ENCODE assay signal across 8 cellular contexts in genomic region chr19:18847516-18848463, GRCh38. TPM values are rescaled to one million over a fixed set of nuclear protein-coding genes. Genes with fewer than 3 reads are reported as not detected.
DNase-seq lines count a peak whose midpoint lies in the region; ATAC-seq and TF ChIP-seq lines count a peak whose summit lies in the region.

No MANE protein-coding gene starts in this region.

- H3K4me3 ChIP-seq in fibroblast of villous mesenchyme (ENCODE audit: low read depth, low read length) (no peak overlapping the region), skeletal muscle satellite cell (ENCODE audit: low read length) (no peak overlapping the region), SJCRH30 (no peak overlapping the region)

- DNase-seq in CD4-positive, alpha-beta T cell, result no peak
- DNase-seq in T-helper 17 cell (no peak), fibroblast of villous mesenchyme (ENCODE audit: low read depth) (peak; percentile 70), SJCRH30 (no peak), foreskin melanocyte (no peak), omental fat pad (ENCODE audit: low spot score) (no peak)
- no peak for DNase-seq in activated CD8-positive, alpha-beta memory T cell treated with anti-CD3 and anti-CD28 coated beads, Interleukin-2, amount 50 U/mL, for 48 hours

- intact Hi-C loops in CD4-positive, alpha-beta T cell (cut with DNase I, micrococcal nuclease), result loop anchor here (1.0 to 5.0 kb wide), 4 partner anchors 253 to 396 kb away; no protein-coding TSS in a partner anchor

- no peak for ATAC-seq in CD4-positive, alpha-beta T cell (ENCODE audit: poor library complexity)
- ATAC-seq in T-helper 17 cell (no peak), omental fat pad (ENCODE audit: low FRiP score) (no peak)

- peaks cover 55% of the 10 kb centered on the region for H3K4me1 Mint-ChIP-seq in CD4-positive, alpha-beta T cell (ENCODE audit: low read depth)
- H3K4me1 Mint-ChIP-seq in T-helper 17 cell, result peaks cover 45% of the 10 kb centered on the region

- H3K9me3 Mint-ChIP-seq in CD4-positive, alpha-beta T cell, result no peaks in the 10 kb centered on the region

- no peak overlapping the region for H3K4me2 ChIP-seq in skeletal muscle satellite cell (ENCODE audit: low read length)

- H3K27me3 Mint-ChIP-seq in CD4-positive, alpha-beta T cell, result no peaks in the 10 kb centered on the region
- no peaks in the 10 kb centered on the region for H3K27me3 Mint-ChIP-seq in T-helper 17 cell

- H3K4me1 ChIP-seq in skeletal muscle satellite cell (ENCODE audit: control insufficient read depth, insufficient read depth, low read length) (peaks cover 42% of the 10 kb centered on the region), SJCRH30 (peaks cover 4% of the 10 kb centered on the region)

- no peaks in the 10 kb centered on the region for H3K27me3 ChIP-seq in CD4-positive, alpha-beta T cell (ENCODE audit: control insufficient read depth, insufficient read depth, low read length)
- H3K27me3 ChIP-seq in skeletal muscle satellite cell (ENCODE audit: control insufficient read depth, insufficient read depth, low read length) (no peaks in the 10 kb centered on the region), SJCRH30 (no peaks in the 10 kb centered on the region)

- TF ChIP-seq CTCF in CD4-positive, alpha-beta T cell (IDR thresholded peaks at IDR 0.05), result peak; percentile 32
- TF ChIP-seq CTCF in fibroblast of villous mesenchyme (IDR thresholded peaks at IDR 0.05; ENCODE audit: insufficient read depth, low read depth, low read length), result no peak
- TF ChIP-seq CTCF in omental fat pad (IDR thresholded peaks at IDR 0.05), result no peak

- no peak overlapping the region for H3K27ac ChIP-seq in CD4-positive, alpha-beta T cell (ENCODE audit: low read depth, low read length)
- no peak overlapping the region for H3K27ac ChIP-seq in SJCRH30

- H3K36me3 Mint-ChIP-seq in CD4-positive, alpha-beta T cell (ENCODE audit: low read depth), result peaks cover 74% of the 10 kb centered on the region
- peaks cover 5% of the 10 kb centered on the region for H3K36me3 Mint-ChIP-seq in T-helper 17 cell (ENCODE audit: low read depth)

- POLR2A ChIA-PET in CD4-positive, alpha-beta T cell (lab: Charles Lee), result interaction anchor here (0.6 to 2.2 kb wide), 8 partner anchors 11 to 326 kb away, joined by 3 to 10 read pairs (median 4); partner anchors contain the start of genes ELL, REX1BD and UPF1

- no peak overlapping the region for H3K4me3 Mint-ChIP-seq in CD4-positive, alpha-beta T cell
- no peak overlapping the region for H3K4me3 Mint-ChIP-seq in T-helper 17 cell

- peak overlapping the region; percentile 33 for H3K9ac ChIP-seq in skeletal muscle satellite cell (ENCODE audit: low read depth, low read length)

- no peaks in the 10 kb centered on the region for H3K9me3 ChIP-seq in CD4-positive, alpha-beta T cell (ENCODE audit: control insufficient read depth, low read length)
- H3K9me3 ChIP-seq in T-helper 17 cell (ENCODE audit: control insufficient read depth, low read length, poor library complexity, severe bottlenecking) (no peaks in the 10 kb centered on the region), skeletal muscle satellite cell (replicated peaks; ENCODE audit: low read length) (no peaks in the 10 kb centered on the region), SJCRH30 (replicated peaks) (no peaks in the 10 kb centered on the region)

- CTCF ChIA-PET in CD4-positive, alpha-beta T cell (lab: Charles Lee), result interaction anchor here (0.7 to 2.2 kb wide), 10 partner anchors 10 to 397 kb away, joined by 3 to 15 read pairs (median 4); partner anchors contain the start of gene UPF1

- H3K27ac Mint-ChIP-seq in CD4-positive, alpha-beta T cell, result peak overlapping the region; percentile 68
- peak overlapping the region; percentile 60 for H3K27ac Mint-ChIP-seq in T-helper 17 cell

- H3K36me3 ChIP-seq in skeletal muscle satellite cell (ENCODE audit: insufficient read depth, low read length) (peaks cover 34% of the 10 kb centered on the region), SJCRH30 (peaks cover 29% of the 10 kb centered on the region)

RNA-seq across cellular contexts. Expression of gene UPF1, which starts 16.0 kb away (rescaled TPM):
- total RNA-seq in CD4-positive, alpha-beta T cell, result 100 to 1,000 TPM; 146 to 150 TPM
- total RNA-seq in T-helper 17 cell, result 100 to 1,000 TPM; 135 to 143 TPM
- total RNA-seq in fibroblast of villous mesenchyme, result 49.0 and 51.0 TPM in 2 replicates
- total RNA-seq in skeletal muscle satellite cell (2012; rRNA removed), result 63.9 and 74.5 TPM in 2 replicates
- total RNA-seq in SJCRH30 (2014; rRNA removed; shearing (Covaris generic)), result 50.4 and 53.0 TPM in 2 replicates
- total RNA-seq in omental fat pad, result 100 to 1,000 TPM in 2 of 4 donors, 10 to 100 TPM in 2; 67.3 to 113 (median 96.0) TPM

RNA-seq across cellular contexts. Expression of gene CERS1, which starts 48.2 kb away (rescaled TPM):
- total RNA-seq in CD4-positive, alpha-beta T cell, result not detected
- total RNA-seq in T-helper 17 cell, result not detected
- 0.32 and 1.3 TPM in 2 replicates for total RNA-seq in fibroblast of villous mesenchyme
- total RNA-seq in skeletal muscle satellite cell (2012; rRNA removed), result 1.3 and 3.5 TPM in 2 replicates
- total RNA-seq in SJCRH30 (2014; rRNA removed; shearing (Covaris generic)), result 6.1 TPM in 2 replicates
- under 1 TPM in 2 of 4 donors, not detected in 2; 0.19 to 0.24 TPM for total RNA-seq in omental fat pad

RNA-seq across cellular contexts. Expression of gene COMP, which starts 56.7 kb away (rescaled TPM):
- total RNA-seq in CD4-positive, alpha-beta T cell, result not detected
- total RNA-seq in T-helper 17 cell (not detected), fibroblast of villous mesenchyme (under 0.01 TPM in 1 of 2 replicates, not detected in the other), omental fat pad (1 to 10 TPM; 1.1 to 1.9 (median 1.3) TPM)
- total RNA-seq in skeletal muscle satellite cell (2012; rRNA removed), result 0.25 and 2.4 TPM in 2 replicates
- not detected in 2 replicates for total RNA-seq in SJCRH30 (2014; rRNA removed; shearing (Covaris generic))
